1 cellular context compared by ENCODE assay signal in the genomic region with DNA sequence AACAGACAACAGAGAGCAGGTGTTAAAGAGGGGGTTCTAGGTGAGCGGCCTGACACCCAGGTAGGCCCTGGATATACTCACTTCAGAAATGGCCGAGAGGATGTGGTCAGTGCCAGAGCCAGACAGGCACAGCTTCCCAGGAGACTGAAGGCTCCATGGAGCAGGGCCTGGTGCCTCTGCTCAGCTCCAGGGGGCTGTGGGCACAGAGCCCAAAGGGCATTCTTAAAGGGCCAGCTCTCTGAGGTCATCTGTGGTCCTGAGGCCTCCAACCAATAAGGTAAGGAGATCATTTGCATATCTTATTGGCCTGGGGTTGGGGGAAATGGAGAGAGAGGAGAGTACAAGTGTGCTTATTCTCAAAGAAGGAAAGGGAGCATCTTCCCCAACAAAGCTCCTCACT.
A peak's percentile ranks its signal among the peaks of the same experiment; 100 is the strongest.
TF ChIP-seq lines count a peak whose summit lies in the region.

No MANE protein-coding gene starts in this region.

TF ChIP-seq in HepG2, 621 proteins besides CTCF, POLR2A, EP300 and RAD21:
- TF ChIP-seq, protein P1, sequence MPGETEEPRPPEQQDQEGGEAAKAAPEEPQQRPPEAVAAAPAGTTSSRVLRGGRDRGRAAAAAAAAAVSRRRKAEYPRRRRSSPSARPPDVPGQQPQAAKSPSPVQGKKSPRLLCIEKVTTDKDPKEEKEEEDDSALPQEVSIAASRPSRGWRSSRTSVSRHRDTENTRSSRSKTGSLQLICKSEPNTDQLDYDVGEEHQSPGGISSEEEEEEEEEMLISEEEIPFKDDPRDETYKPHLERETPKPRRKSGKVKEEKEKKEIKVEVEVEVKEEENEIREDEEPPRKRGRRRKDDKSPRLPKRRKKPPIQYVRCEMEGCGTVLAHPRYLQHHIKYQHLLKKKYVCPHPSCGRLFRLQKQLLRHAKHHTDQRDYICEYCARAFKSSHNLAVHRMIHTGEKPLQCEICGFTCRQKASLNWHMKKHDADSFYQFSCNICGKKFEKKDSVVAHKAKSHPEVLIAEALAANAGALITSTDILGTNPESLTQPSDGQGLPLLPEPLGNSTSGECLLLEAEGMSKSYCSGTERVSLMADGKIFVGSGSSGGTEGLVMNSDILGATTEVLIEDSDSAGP (CRISPR knock-in tag; IDR thresholded peaks at IDR 0.05; ENCODE audit: borderline replicate concordance), result peak; percentile 51
- TF ChIP-seq MAFF (IDR thresholded peaks at IDR 0.05; ENCODE audit: low read depth, low read length), result no peak
- TF ChIP-seq YEATS4 (CRISPR knock-in tag; IDR thresholded peaks at IDR 0.05; ENCODE audit: borderline replicate concordance), result no peak
- TF ChIP-seq KMT2A (CRISPR knock-in tag; IDR thresholded peaks at IDR 0.05), result peak; percentile 23; the same call in 1 of the 2 replicates
- no peak for TF ChIP-seq RXRA (CRISPR knock-in tag; IDR thresholded peaks at IDR 0.05)
- TF ChIP-seq BORCS8-MEF2B (CRISPR knock-in tag; IDR thresholded peaks at IDR 0.05), result no peak
- TF ChIP-seq PHF21A (CRISPR knock-in tag; IDR thresholded peaks at IDR 0.05), result no peak
TF ChIP-seq in HepG2: peak in this region for 2.
